10 cellular contexts compared by ENCODE assay signal in genomic region chr16:72990571-72990970, GRCh38. TPM values are rescaled to one million over a fixed set of nuclear protein-coding genes. Genes with fewer than 3 reads are reported as not detected.
DNase-seq lines count a peak whose midpoint lies in the region; ATAC-seq, FAIRE-seq and TF ChIP-seq lines count a peak whose summit lies in the region.
"Had no signal": no experiment of that assay in that cellular context is flagged by ENCODE, and none has a peak within 500 bp of the region (broad histone marks: within the 10 kb centered on the region; RNA-seq: fewer than 3 reads in every experiment).

No MANE protein-coding gene starts in this region.

- TF ChIP-seq CTCF in OCI-LY3 (IDR thresholded peaks at IDR 0.05; ENCODE audit: low read depth, low read length) (no peak), bronchial epithelial cell (IDR thresholded peaks at IDR 0.05; ENCODE audit: insufficient read depth, low read length, severe bottlenecking) (no peak), thyroid gland (IDR thresholded peaks at IDR 0.05) (no peak), mucosa of descending colon (IDR thresholded peaks at IDR 0.05) (no peak)

- no peak for FAIRE-seq in bronchial epithelial cell (lab: Jason Lieb, UNC)

- H3K4me1 ChIP-seq in OCI-LY3 (ENCODE audit: low read length): peaks cover 18% of the 10 kb centered on the region
- H3K4me1 ChIP-seq in muscle layer of colon (ENCODE audit: insufficient read depth, low read length): peaks cover 68% of the 10 kb centered on the region
- H3K4me1 ChIP-seq in thyroid gland: peaks cover 72 to 86% of the 10 kb centered on the region in 2 donors
- H3K4me1 ChIP-seq in mucosa of descending colon (ENCODE audit: low read depth): peaks cover 15% of the 10 kb centered on the region

- no peaks in the 10 kb centered on the region for H3K27me3 ChIP-seq in OCI-LY3 (ENCODE audit: low read depth, low read length)
- no peaks in the 10 kb centered on the region for H3K27me3 ChIP-seq in bronchial epithelial cell (ENCODE audit: control insufficient read depth, insufficient read depth, low read length)
- no peaks in the 10 kb centered on the region for H3K27me3 ChIP-seq in muscle layer of colon (ENCODE audit: control insufficient read depth in 1 of 2, insufficient read depth in 2 of 2, low read length in 2 of 2)
- no peaks in the 10 kb centered on the region for H3K27me3 ChIP-seq in thyroid gland

- no peak for ATAC-seq in mucosa of descending colon
- no peak for ATAC-seq in activated naive CD4-positive, alpha-beta T cell treated with anti-CD3 and anti-CD28 coated beads, Interleukin-2, amount 50 U/mL, for 72 hours

- no peak overlapping the region for H3K27ac Mint-ChIP-seq in activated naive CD4-positive, alpha-beta T cell treated with anti-CD3 and anti-CD28 coated beads, Interleukin-2, amount 50 U/mL, for 72 hours
- H3K27ac Mint-ChIP-seq: stimulated activated naive CD8-positive, alpha-beta T cell treated with anti-CD3 and anti-CD28 coated beads, Interleukin-15, Interleukin-2, amounts not matched to agents 100 ng/mL and 50 ng/mL, for 24 hours had no signal

- H3K4me2 ChIP-seq in OCI-LY3 (ENCODE audit: low read length): peak overlapping the region; percentile 94

- 76% methylated on average over 14 of the region's 14 CpGs for WGBS in thyroid gland, 2 donors

- H3K4me3 ChIP-seq in OCI-LY3 (ENCODE audit: low read length): peak overlapping the region; percentile 74
- H3K4me3 ChIP-seq in bronchial epithelial cell (ENCODE audit: low read depth, low read length): peak overlapping the region; percentile 24
- peak overlapping the region in 1 of 2 donors; percentile 36 for H3K4me3 ChIP-seq in muscle layer of colon (ENCODE audit: low read depth in 1 of 2, low read length in 2 of 2)
- no peak overlapping the region for H3K4me3 ChIP-seq in thyroid gland (replicated peaks in 1 of 3)
- H3K4me3 ChIP-seq in mucosa of descending colon: no peak overlapping the region

- DNase-seq in bronchial epithelial cell (ENCODE audit: low read depth) (no peak), thyroid gland (peak; percentile 29 to 34), AG20443 (ENCODE audit: low spot score) (no peak), mucosa of descending colon (no peak)
- no peak for DNase-seq in activated naive CD4-positive, alpha-beta T cell treated with anti-CD3 and anti-CD28 coated beads, Interleukin-2, amount 50 U/mL, for 72 hours (ENCODE audit: low spot score in 2 of 2)
- DNase-seq in activated naive CD4-positive, alpha-beta T cell treated with Interleukin-2 at 50 U/mL for 16 hours: no peak
- DNase-seq: activated CD8-positive, alpha-beta memory T cell treated with anti-CD3 and anti-CD28 coated beads, Interleukin-2, amount 50 U/mL, for 4 hours had no signal

- peak overlapping the region; percentile 53 for H3K9ac ChIP-seq in OCI-LY3 (ENCODE audit: low read length)
- peak overlapping the region; percentile 37 for H3K9ac ChIP-seq in muscle layer of colon (ENCODE audit: low read length)

- no peak overlapping the region for H3K27ac ChIP-seq in OCI-LY3 (ENCODE audit: low read length)
- peak overlapping the region; percentile 81 for H3K27ac ChIP-seq in muscle layer of colon (ENCODE audit: low read depth, low read length)
- peak overlapping the region; percentile 88 to 96 (median 93) for H3K27ac ChIP-seq in thyroid gland

- intact Hi-C loops in thyroid gland (cut with DNase I): no loop called here
- intact Hi-C loops in mucosa of descending colon (cut with DNase I, micrococcal nuclease): no loop called here

- no peak overlapping the region for H2AFZ ChIP-seq in OCI-LY3 (ENCODE audit: low read depth, low read length)

- H3K36me3 Mint-ChIP-seq in activated naive CD4-positive, alpha-beta T cell treated with anti-CD3 and anti-CD28 coated beads, Interleukin-2, amount 50 U/mL, for 72 hours: no peaks in the 10 kb centered on the region

- H3K36me3 ChIP-seq in OCI-LY3 (replicated peaks; ENCODE audit: low read depth, low read length) (no peaks in the 10 kb centered on the region), bronchial epithelial cell (ENCODE audit: control insufficient read depth, insufficient read depth, low read length) (no peaks in the 10 kb centered on the region), muscle layer of colon (ENCODE audit: insufficient read depth, low read length) (no peaks in the 10 kb centered on the region), thyroid gland (no peaks in the 10 kb centered on the region), mucosa of descending colon (ENCODE audit: low read depth) (no peaks in the 10 kb centered on the region)

- no peak for TF ChIP-seq POLR2A in thyroid gland (IDR thresholded peaks at IDR 0.05)

- H3K79me2 ChIP-seq in OCI-LY3 (ENCODE audit: low read length): 0 out of 2 replicates have a peak, but pooled peaks cover 4% of the 10 kb centered on the region

- H3K9me3 ChIP-seq in OCI-LY3 (ENCODE audit: insufficient read depth, low read length): no peaks in the 10 kb centered on the region
- H3K9me3 ChIP-seq in muscle layer of colon (ENCODE audit: low read length): no peaks in the 10 kb centered on the region
- no peaks in the 10 kb centered on the region for H3K9me3 ChIP-seq in thyroid gland
- H3K9me3 ChIP-seq in mucosa of descending colon: no peaks in the 10 kb centered on the region

- no peaks in the 10 kb centered on the region; the same call in 1 of the 2 replicates for H4K20me1 ChIP-seq in OCI-LY3 (ENCODE audit: insufficient read depth, low read length)

- H3K9me3 Mint-ChIP-seq in activated naive CD4-positive, alpha-beta T cell treated with anti-CD3 and anti-CD28 coated beads, Interleukin-2, amount 50 U/mL, for 72 hours: no peaks in the 10 kb centered on the region
- H3K9me3 Mint-ChIP-seq: stimulated activated naive CD8-positive, alpha-beta T cell treated with anti-CD3 and anti-CD28 coated beads, Interleukin-15, Interleukin-2, amounts not matched to agents 100 ng/mL and 50 ng/mL, for 24 hours had no signal

RNA-seq across cellular contexts. Expression of gene ZFHX3, which starts 57.4 kb away (rescaled TPM):
- total RNA-seq in bronchial epithelial cell (3.1 and 3.9 TPM in 2 replicates), thyroid gland (10 to 100 TPM; 27.4 to 92.9 (median 45.5) TPM), mucosa of descending colon (10 to 100 TPM; 13.8 to 36.0 (median 15.5) TPM)
- 1 to 10 TPM in 1 of 2 donors, under 1 TPM in 1; 0.07 to 1.7 TPM for total RNA-seq in activated naive CD4-positive, alpha-beta T cell treated with anti-CD3 and anti-CD28 coated beads, Interleukin-2, amount 50 U/mL, for 72 hours

Comparison
In these comparisons a context has a peak if more than half of its experiments do, and no peak if none do; other contexts are left out.
1. H3K4me3 ChIP-seq: peak in OCI-LY3 (single experiment) and bronchial epithelial cell (single experiment); none in thyroid gland (0 of 3) and mucosa of descending colon (single experiment).
2. DNase-seq: peak in thyroid gland (2 of 2); none in bronchial epithelial cell (single experiment), AG20443 (single experiment), mucosa of descending colon (0 of 3), activated naive CD4-positive, alpha-beta T cell treated with anti-CD3 and anti-CD28 coated beads, Interleukin-2, amount 50 U/mL, for 72 hours (0 of 2) and activated naive CD4-positive, alpha-beta T cell treated with Interleukin-2 at 50 U/mL for 16 hours (single experiment).